8 cellular contexts compared by ENCODE assay signal in genomic region chr19:10292206-10292788, GRCh38. TPM values are rescaled to one million over a fixed set of nuclear protein-coding genes. Genes with fewer than 3 reads are reported as not detected.
DNase-seq lines count a peak whose midpoint lies in the region; ATAC-seq and TF ChIP-seq lines count a peak whose summit lies in the region.

No MANE protein-coding gene starts in this region.

- H3K4me3 ChIP-seq in parathyroid adenoma (ENCODE audit: low read depth, low read length) = peak overlapping the region; percentile 39
- no peak overlapping the region for H3K4me3 ChIP-seq in aorta (ENCODE audit: low read length in 2 of 2)

- no peaks in the 10 kb centered on the region for H3K79me2 ChIP-seq in parathyroid adenoma

- ATAC-seq in HG03064 (IDR thresholded peaks at IDR 0.05; ENCODE audit: low read depth, unreplicated experiment) = peak; percentile 42
- ATAC-seq in aorta (ENCODE audit: low FRiP score) = peak; percentile 51
- no peak for ATAC-seq in HG03469 (IDR thresholded peaks at IDR 0.05; ENCODE audit: unreplicated experiment)

- CTCF ChIA-PET in GM10248 (lab: Yijun Ruan, JAX) = interaction anchor here (1.1 to 2.1 kb wide), 5 partner anchors 21 to 124 kb away, joined by 3 to 15 read pairs (median 6); partner anchors contain the start of gene ICAM1
- CTCF ChIA-PET in RWPE1 (lab: Yijun Ruan, JAX) = interaction anchor here (0.8 to 1.3 kb wide), 2 partner anchors 96 to 98 kb away, joined by 4 to 6 read pairs; no protein-coding TSS in a partner anchor

- H3K36me3 ChIP-seq in parathyroid adenoma (ENCODE audit: control insufficient read depth, insufficient read depth, low read length) = no peaks in the 10 kb centered on the region
- no peaks in the 10 kb centered on the region for H3K36me3 ChIP-seq in aorta (ENCODE audit: control insufficient read depth in 1 of 2, insufficient read depth in 2 of 2, low read length in 1 of 2)

- peaks cover 11% of the 10 kb centered on the region for H3K27me3 ChIP-seq in parathyroid adenoma (ENCODE audit: control insufficient read depth, insufficient read depth, low read length)
- no peaks in the 10 kb centered on the region for H3K27me3 ChIP-seq in aorta (ENCODE audit: control insufficient read depth in 1 of 2, insufficient read depth in 2 of 2, low read length in 1 of 2)

- H3K4me2 ChIP-seq in parathyroid adenoma (ENCODE audit: low read length) = peak overlapping the region; percentile 73

- H3K9ac ChIP-seq in parathyroid adenoma = no peak overlapping the region

- POLR2A ChIA-PET in GM10248 (lab: Yijun Ruan, JAX) = interaction anchor here (1.2 to 1.3 kb wide), 2 partner anchors 9 to 21 kb away, joined by 3 to 5 read pairs; partner anchors contain the start of gene ICAM1
- POLR2A ChIA-PET in RWPE1 (lab: Yijun Ruan, JAX; ENCODE audit: low non-redundant PET) = interaction anchor here (0.6 kb wide), 1 partner anchor 39 kb away, joined by 6 read pairs; no protein-coding TSS in a partner anchor

- H3K9me3 ChIP-seq in parathyroid adenoma (ENCODE audit: control insufficient read depth, low read length) (no peaks in the 10 kb centered on the region), aorta (ENCODE audit: control insufficient read depth, low read length) (no peaks in the 10 kb centered on the region)

- H3K27ac ChIP-seq in RWPE1 = peak overlapping the region; percentile 93
- no peak overlapping the region for H3K27ac ChIP-seq in parathyroid adenoma
- no peak overlapping the region for H3K27ac ChIP-seq in aorta (ENCODE audit: low read depth in 1 of 2, low read length in 2 of 2)

- DNase-seq in GM10248 (ENCODE audit: extremely low spot score) (peak; percentile 91), RWPE1 (ENCODE audit: low spot score) (peak; percentile 85), head of caudate nucleus (peak; percentile 20 to 80 (median 62)), aorta (peak; percentile 90 to 94)
- peak; percentile 64 for DNase-seq in activated naive CD4-positive, alpha-beta T cell treated with Interleukin-2 at 50 U/mL for 16 hours

- WGBS in aorta, 2 donors = 2 to 5% methylated on average over 43 to 45 of the region's 45 CpGs

- H3K4me1 ChIP-seq in parathyroid adenoma (peaks cover 12% of the 10 kb centered on the region), aorta (ENCODE audit: control insufficient read depth in 1 of 2, insufficient read depth in 2 of 2, low read length in 2 of 2) (no peaks in the 10 kb centered on the region)

- H2AFZ ChIP-seq in parathyroid adenoma = peak overlapping the region; percentile 20

- TF ChIP-seq CTCF in GM10248 (IDR thresholded peaks at IDR 0.05; ENCODE audit: control extremely low read depth, extremely low read depth, low read depth, missing control alignments) (no peak), RWPE1 (conservative IDR thresholded peaks at IDR 0.05; ENCODE audit: low read depth) (no peak), parathyroid adenoma (IDR thresholded peaks at IDR 0.05) (no peak)

- intact Hi-C loops in head of caudate nucleus (cut with DNase I) (no loop called here), aorta (cut with DNase I) (no loop called here)

RNA-seq across cellular contexts. Expression of gene ICAM5, which starts 2.5 kb away (rescaled TPM):
- total RNA-seq in aorta = 1 to 10 TPM; 1.3 to 2.5 TPM
- under 1 TPM in 1 of 2 donors, not detected in 1; 0.10 TPM for polyA plus RNA-seq in aorta

RNA-seq across cellular contexts. Expression of gene ICAM4, which starts 5.5 kb away (rescaled TPM):
- 1 to 10 TPM in 1 of 2 donors, under 1 TPM in 1; 0.93 to 2.8 TPM for total RNA-seq in aorta
- not detected for polyA plus RNA-seq in aorta

RNA-seq across cellular contexts. Expression of gene ZGLP1, which starts 17.3 kb away (rescaled TPM):
- total RNA-seq in aorta = 1 to 10 TPM; 1.3 to 3.1 TPM
- polyA plus RNA-seq in aorta = 10 to 100 TPM in 1 of 2 donors, 1 to 10 TPM in 1; 2.1 to 22.4 TPM

RNA-seq across cellular contexts. Expression of gene ICAM1, which starts 21.4 kb away (rescaled TPM):
- total RNA-seq in aorta = 10 to 100 TPM; 41.2 to 43.6 TPM
- 1 to 10 TPM; 4.0 to 6.0 TPM for polyA plus RNA-seq in aorta

RNA-seq across cellular contexts. Expression of gene FDX2, which starts 23.5 kb away (rescaled TPM):
- 10 to 100 TPM in 1 of 2 donors, 1 to 10 TPM in 1; 7.5 to 17.3 TPM for total RNA-seq in aorta
- polyA plus RNA-seq in aorta = 10 to 100 TPM; 25.8 to 26.0 TPM
